ENCODE assay signal across 1 cellular context in the genomic region with DNA sequence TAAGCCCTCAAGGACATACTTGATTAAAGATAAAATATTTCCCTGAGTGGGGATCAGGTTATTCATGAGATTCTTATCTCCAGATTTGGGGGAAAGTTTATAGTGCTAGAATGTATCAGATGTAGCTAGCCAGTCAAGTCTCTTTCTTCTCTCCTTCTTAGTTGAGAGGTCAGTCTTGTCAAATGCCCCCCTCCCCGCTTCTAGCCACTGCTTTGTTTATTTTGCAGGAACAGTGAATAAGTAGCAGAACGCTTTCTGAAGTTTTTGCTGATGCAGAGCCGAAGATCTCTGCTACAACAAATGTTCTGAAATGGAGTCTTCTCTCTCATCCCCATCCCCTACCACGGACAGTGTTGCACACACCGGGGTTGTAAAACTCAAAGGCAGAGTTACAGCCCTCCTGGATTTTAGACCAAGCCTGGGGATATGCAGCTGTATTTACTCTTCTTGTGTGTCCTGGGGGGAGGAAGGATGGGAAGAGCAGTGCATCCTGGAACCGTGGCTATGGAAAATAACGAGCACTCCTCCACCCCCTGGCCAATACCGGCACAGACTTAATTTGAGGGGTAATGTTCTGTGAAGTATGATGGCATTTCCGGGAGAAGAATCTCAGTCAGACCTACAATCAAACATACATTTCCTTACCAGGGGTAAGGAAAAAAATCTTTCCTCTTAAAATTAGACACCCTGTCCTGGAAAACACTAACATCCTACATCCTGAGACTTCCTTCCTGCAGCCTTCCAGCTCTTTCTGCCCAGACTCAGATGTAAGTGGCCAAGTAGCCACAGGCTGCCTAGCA.
TF ChIP-seq lines count a peak whose summit lies in the region.

No MANE protein-coding gene starts in this region.

TF ChIP-seq in HEK293, 187 proteins besides CTCF, POLR2A, EP300 and RAD21 (continued from another document):
- TF ChIP-seq, protein P1, sequence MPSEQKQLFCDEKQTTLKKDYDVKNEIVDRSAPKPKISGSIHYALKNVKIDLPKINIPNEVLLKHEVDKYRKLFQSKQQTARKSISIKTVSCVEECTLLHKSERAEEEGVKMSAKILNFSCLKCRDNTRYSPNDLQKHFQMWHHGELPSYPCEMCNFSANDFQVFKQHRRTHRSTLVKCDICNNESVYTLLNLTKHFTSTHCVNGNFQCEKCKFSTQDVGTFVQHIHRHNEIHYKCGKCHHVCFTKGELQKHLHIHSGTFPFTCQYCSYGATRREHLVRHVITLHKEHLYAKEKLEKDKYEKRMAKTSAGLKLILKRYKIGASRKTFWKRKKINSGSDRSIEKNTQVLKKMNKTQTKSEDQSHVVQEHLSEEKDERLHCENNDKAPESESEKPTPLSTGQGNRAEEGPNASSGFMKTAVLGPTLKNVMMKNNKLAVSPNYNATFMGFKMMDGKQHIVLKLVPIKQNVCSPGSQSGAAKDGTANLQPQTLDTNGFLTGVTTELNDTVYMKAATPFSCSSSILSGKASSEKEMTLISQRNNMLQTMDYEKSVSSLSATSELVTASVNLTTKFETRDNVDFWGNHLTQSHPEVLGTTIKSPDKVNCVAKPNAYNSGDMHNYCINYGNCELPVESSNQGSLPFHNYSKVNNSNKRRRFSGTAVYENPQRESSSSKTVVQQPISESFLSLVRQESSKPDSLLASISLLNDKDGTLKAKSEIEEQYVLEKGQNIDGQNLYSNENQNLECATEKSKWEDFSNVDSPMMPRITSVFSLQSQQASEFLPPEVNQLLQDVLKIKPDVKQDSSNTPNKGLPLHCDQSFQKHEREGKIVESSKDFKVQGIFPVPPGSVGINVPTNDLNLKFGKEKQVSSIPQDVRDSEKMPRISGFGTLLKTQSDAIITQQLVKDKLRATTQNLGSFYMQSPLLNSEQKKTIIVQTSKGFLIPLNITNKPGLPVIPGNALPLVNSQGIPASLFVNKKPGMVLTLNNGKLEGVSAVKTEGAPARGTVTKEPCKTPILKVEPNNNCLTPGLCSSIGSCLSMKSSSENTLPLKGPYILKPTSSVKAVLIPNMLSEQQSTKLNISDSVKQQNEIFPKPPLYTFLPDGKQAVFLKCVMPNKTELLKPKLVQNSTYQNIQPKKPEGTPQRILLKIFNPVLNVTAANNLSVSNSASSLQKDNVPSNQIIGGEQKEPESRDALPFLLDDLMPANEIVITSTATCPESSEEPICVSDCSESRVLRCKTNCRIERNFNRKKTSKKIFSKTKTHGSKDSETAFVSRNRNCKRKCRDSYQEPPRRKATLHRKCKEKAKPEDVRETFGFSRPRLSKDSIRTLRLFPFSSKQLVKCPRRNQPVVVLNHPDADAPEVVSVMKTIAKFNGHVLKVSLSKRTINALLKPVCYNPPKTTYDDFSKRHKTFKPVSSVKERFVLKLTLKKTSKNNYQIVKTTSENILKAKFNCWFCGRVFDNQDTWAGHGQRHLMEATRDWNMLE (tag by site-specific recombination; conservative IDR thresholded peaks at IDR 0.05; ENCODE audit: low read depth), result 0 out of 2 replicates have a peak, but pooled peaks have one; percentile 41
- TF ChIP-seq ZNF302 (tag by site-specific recombination; IDR thresholded peaks at IDR 0.05; ENCODE audit: low read depth) (no peak), KLF10 (tag by site-specific recombination; IDR thresholded peaks at IDR 0.05) (0 out of 2 replicates have a peak, but pooled peaks have one; percentile 22), ZBTB20 (tag by site-specific recombination; IDR thresholded peaks at IDR 0.05) (peak; percentile 33; the same call in 1 of the 2 replicates), ZBTB17 (tag by site-specific recombination; IDR thresholded peaks at IDR 0.05) (peak; percentile 39; the same call in 1 of the 2 replicates), MZF1 (tag by site-specific recombination; IDR thresholded peaks at IDR 0.05; ENCODE audit: borderline replicate concordance) (peak; percentile 79; the same call in 1 of the 2 replicates), ZNF621 (tag by site-specific recombination; IDR thresholded peaks at IDR 0.05) (no peak), PRDM6 (tag by site-specific recombination; IDR thresholded peaks at IDR 0.05) (0 out of 2 replicates have a peak, but pooled peaks have one; percentile 17)
- TF ChIP-seq, protein P2, sequence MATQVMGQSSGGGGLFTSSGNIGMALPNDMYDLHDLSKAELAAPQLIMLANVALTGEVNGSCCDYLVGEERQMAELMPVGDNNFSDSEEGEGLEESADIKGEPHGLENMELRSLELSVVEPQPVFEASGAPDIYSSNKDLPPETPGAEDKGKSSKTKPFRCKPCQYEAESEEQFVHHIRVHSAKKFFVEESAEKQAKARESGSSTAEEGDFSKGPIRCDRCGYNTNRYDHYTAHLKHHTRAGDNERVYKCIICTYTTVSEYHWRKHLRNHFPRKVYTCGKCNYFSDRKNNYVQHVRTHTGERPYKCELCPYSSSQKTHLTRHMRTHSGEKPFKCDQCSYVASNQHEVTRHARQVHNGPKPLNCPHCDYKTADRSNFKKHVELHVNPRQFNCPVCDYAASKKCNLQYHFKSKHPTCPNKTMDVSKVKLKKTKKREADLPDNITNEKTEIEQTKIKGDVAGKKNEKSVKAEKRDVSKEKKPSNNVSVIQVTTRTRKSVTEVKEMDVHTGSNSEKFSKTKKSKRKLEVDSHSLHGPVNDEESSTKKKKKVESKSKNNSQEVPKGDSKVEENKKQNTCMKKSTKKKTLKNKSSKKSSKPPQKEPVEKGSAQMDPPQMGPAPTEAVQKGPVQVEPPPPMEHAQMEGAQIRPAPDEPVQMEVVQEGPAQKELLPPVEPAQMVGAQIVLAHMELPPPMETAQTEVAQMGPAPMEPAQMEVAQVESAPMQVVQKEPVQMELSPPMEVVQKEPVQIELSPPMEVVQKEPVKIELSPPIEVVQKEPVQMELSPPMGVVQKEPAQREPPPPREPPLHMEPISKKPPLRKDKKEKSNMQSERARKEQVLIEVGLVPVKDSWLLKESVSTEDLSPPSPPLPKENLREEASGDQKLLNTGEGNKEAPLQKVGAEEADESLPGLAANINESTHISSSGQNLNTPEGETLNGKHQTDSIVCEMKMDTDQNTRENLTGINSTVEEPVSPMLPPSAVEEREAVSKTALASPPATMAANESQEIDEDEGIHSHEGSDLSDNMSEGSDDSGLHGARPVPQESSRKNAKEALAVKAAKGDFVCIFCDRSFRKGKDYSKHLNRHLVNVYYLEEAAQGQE (tag by site-specific recombination; IDR thresholded peaks at IDR 0.05), result peak; percentile 70
